9 cellular contexts compared by ENCODE assay signal in the genomic region with DNA sequence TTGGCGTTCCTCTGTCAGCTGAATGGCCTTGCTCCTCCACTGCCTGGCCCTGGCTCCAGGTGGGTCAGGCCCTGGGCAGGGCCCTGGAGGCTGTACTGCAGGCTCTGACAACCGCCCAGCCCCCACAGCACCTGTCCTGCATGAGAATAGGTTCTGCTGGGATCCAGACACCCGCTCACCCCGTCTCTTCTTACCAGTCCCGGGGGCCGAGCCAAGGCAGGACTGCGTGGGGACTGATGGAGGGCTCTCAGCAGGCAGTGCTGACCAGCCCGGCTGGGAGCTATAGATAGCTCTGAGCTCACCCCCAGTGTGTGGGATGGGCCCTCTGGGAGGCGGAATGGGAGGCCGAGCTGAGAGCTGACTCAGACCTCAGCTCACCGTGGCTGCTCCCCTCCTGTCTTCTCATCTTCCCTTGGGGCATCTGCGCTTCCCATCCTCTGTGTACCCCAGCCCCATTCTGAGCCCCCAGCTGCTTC. TPM values are rescaled to one million over a fixed set of nuclear protein-coding genes. Genes with fewer than 3 reads are reported as not detected.
DNase-seq lines count a peak whose midpoint lies in the region; ATAC-seq and TF ChIP-seq lines count a peak whose summit lies in the region.
"Had no signal": no experiment of that assay in that cellular context is flagged by ENCODE, and none has a peak within 500 bp of the region (broad histone marks: within the 10 kb centered on the region; RNA-seq: fewer than 3 reads in every experiment).

No MANE protein-coding gene starts in this region.

- no peak overlapping the region for H3K4me3 Mint-ChIP-seq in stimulated activated naive B cell treated with anti-CD40 and anti-IgM and Interleukin-4, amounts not matched to agents 10 μg/mL and 1 μg/mL and 100 μg/mL, for 72 hours
- H3K4me3 Mint-ChIP-seq in activated CD4-positive, alpha-beta T cell treated with anti-CD3 and anti-CD28 coated beads, Interleukin-2, amount 10 ng/mL, durations not matched to agents 7 days and 5 days, result no peak overlapping the region

- H3K4me1 Mint-ChIP-seq in stimulated activated naive B cell treated with anti-CD40 and anti-IgM and Interleukin-4, amounts not matched to agents 10 μg/mL and 1 μg/mL and 100 μg/mL, for 72 hours, result peaks cover 3 to 13% of the 10 kb centered on the region in 2 donors
- no peaks in the 10 kb centered on the region for H3K4me1 Mint-ChIP-seq in activated CD4-positive, alpha-beta T cell treated with anti-CD3 and anti-CD28 coated beads, Interleukin-2, amount 10 ng/mL, durations not matched to agents 7 days and 5 days
- H3K4me1 Mint-ChIP-seq: naive thymus-derived CD8-positive, alpha-beta T cell had no signal

- H3K36me3 ChIP-seq in iPS-15b (ENCODE audit: control insufficient read depth, insufficient read depth, low read length), result peaks cover 9% of the 10 kb centered on the region
- no peaks in the 10 kb centered on the region for H3K36me3 ChIP-seq in stomach smooth muscle (ENCODE audit: control insufficient read depth in 2 of 2, insufficient read depth in 2 of 2, low read length in 2 of 2)

- H3K9me3 ChIP-seq in iPS-15b (ENCODE audit: control insufficient read depth, insufficient read depth, low read length) (no peaks in the 10 kb centered on the region), stomach smooth muscle (ENCODE audit: control insufficient read depth in 2 of 2, low read length in 2 of 2) (no peaks in the 10 kb centered on the region)

- H3K4me1 ChIP-seq in iPS-15b (ENCODE audit: control insufficient read depth, insufficient read depth, low read length) (peaks cover 16% of the 10 kb centered on the region), stomach smooth muscle (ENCODE audit: control insufficient read depth, insufficient read depth, low read length) (peaks cover 7% of the 10 kb centered on the region)

- H3K36me3 Mint-ChIP-seq in stimulated activated naive B cell treated with anti-CD40 and anti-IgM and Interleukin-4, amounts not matched to agents 10 μg/mL and 1 μg/mL and 100 μg/mL, for 72 hours, result no peaks in the 10 kb centered on the region
- H3K36me3 Mint-ChIP-seq in activated CD4-positive, alpha-beta T cell treated with anti-CD3 and anti-CD28 coated beads, Interleukin-2, amount 10 ng/mL, durations not matched to agents 7 days and 5 days (ENCODE audit: low read depth), result no peaks in the 10 kb centered on the region
- H3K36me3 Mint-ChIP-seq: naive thymus-derived CD8-positive, alpha-beta T cell had no signal

- H3K27me3 ChIP-seq in iPS-15b (ENCODE audit: control insufficient read depth, insufficient read depth, low read length) (no peaks in the 10 kb centered on the region), stomach smooth muscle (ENCODE audit: control insufficient read depth in 1 of 2, insufficient read depth in 2 of 2, low read length in 2 of 2) (no peaks in the 10 kb centered on the region)

- H3K9ac ChIP-seq in iPS-15b (ENCODE audit: low read depth, low read length) (no peak overlapping the region), stomach smooth muscle (ENCODE audit: low read length in 2 of 2) (peak overlapping the region in 1 of 2 donors; percentile 2)

- H3K27ac ChIP-seq in stomach smooth muscle (ENCODE audit: low read length), result peak overlapping the region; percentile 37

- ATAC-seq in stimulated activated naive B cell treated with anti-CD40 and anti-IgM and Interleukin-4, amounts not matched to agents 10 μg/mL and 1 μg/mL and 100 μg/mL, for 72 hours (replicated peaks), result no peak
- ATAC-seq: naive thymus-derived CD8-positive, alpha-beta T cell had no signal

- POLR2A ChIA-PET in activated CD4-positive, alpha-beta T cell treated with anti-CD3 and anti-CD28 coated beads, Interleukin-2, amount 10 ng/mL, durations not matched to agents 7 days and 5 days (lab: Charles Lee), result interaction anchor here (0.6 kb wide), 1 partner anchor 148 kb away, joined by 4 read pairs; no protein-coding TSS in a partner anchor

- DNase-seq in HPDE6-E6E7 (ENCODE audit: extremely low spot score) (peak; percentile 29), astrocyte of the spinal cord (ENCODE audit: low read depth, low spot score) (peak; percentile 90), GF-D8 (lab: John Stamatoyannopoulos, UW) (no peak)
- no peak for DNase-seq in stimulated activated naive B cell treated with anti-CD40 and anti-IgM and Interleukin-4, amounts not matched to agents 10 μg/mL and 1 μg/mL and 100 μg/mL, for 72 hours
- DNase-seq in activated CD4-positive, alpha-beta T cell treated with anti-CD3 and anti-CD28 coated beads, Interleukin-2, amount 10 ng/mL, durations not matched to agents 7 days and 5 days, result no peak
- no peak for DNase-seq in stimulated activated naive CD4-positive, alpha-beta T cell treated with Interleukin-2 at 50 U/mL for 16 hours (lab: John Stamatoyannopoulos, UW)
- DNase-seq: naive thymus-derived CD8-positive, alpha-beta T cell had no signal

- H3K4me3 ChIP-seq in astrocyte of the spinal cord (ENCODE audit: low read depth, low read length), result no peak overlapping the region
- H3K4me3 ChIP-seq in iPS-15b (ENCODE audit: low read depth, low read length), result peak overlapping the region; percentile 26
- H3K4me3 ChIP-seq in stomach smooth muscle (ENCODE audit: low read length in 2 of 2), result peak overlapping the region in 1 of 2 donors; percentile 50

- TF ChIP-seq CTCF in astrocyte of the spinal cord (IDR thresholded peaks at IDR 0.05; ENCODE audit: low read depth, low read length), result no peak

- in situ Hi-C loops in astrocyte of the spinal cord (cut with HindIII; ENCODE audit: low sequenced_read_pairs), result no loop called here

- no peaks in the 10 kb centered on the region for H3K9me3 Mint-ChIP-seq in stimulated activated naive B cell treated with anti-CD40 and anti-IgM and Interleukin-4, amounts not matched to agents 10 μg/mL and 1 μg/mL and 100 μg/mL, for 72 hours
- H3K9me3 Mint-ChIP-seq in activated CD4-positive, alpha-beta T cell treated with anti-CD3 and anti-CD28 coated beads, Interleukin-2, amount 10 ng/mL, durations not matched to agents 7 days and 5 days, result no peaks in the 10 kb centered on the region
- H3K9me3 Mint-ChIP-seq: naive thymus-derived CD8-positive, alpha-beta T cell had no signal

- peaks cover 0 to 2% of the 10 kb centered on the region in 2 donors for H3K27me3 Mint-ChIP-seq in stimulated activated naive B cell treated with anti-CD40 and anti-IgM and Interleukin-4, amounts not matched to agents 10 μg/mL and 1 μg/mL and 100 μg/mL, for 72 hours
- H3K27me3 Mint-ChIP-seq in activated CD4-positive, alpha-beta T cell treated with anti-CD3 and anti-CD28 coated beads, Interleukin-2, amount 10 ng/mL, durations not matched to agents 7 days and 5 days, result no peaks in the 10 kb centered on the region

- CTCF ChIA-PET in activated CD4-positive, alpha-beta T cell treated with anti-CD3 and anti-CD28 coated beads, Interleukin-2, amount 10 ng/mL, durations not matched to agents 7 days and 5 days (lab: Charles Lee), result interaction anchor here (0.6 to 0.9 kb wide), 2 partner anchors 10 to 18 kb away, joined by 3 to 4 read pairs; no protein-coding TSS in a partner anchor

- H3K27ac Mint-ChIP-seq in stimulated activated naive B cell treated with anti-CD40 and anti-IgM and Interleukin-4, amounts not matched to agents 10 μg/mL and 1 μg/mL and 100 μg/mL, for 72 hours, result no peak overlapping the region
- no peak overlapping the region for H3K27ac Mint-ChIP-seq in activated CD4-positive, alpha-beta T cell treated with anti-CD3 and anti-CD28 coated beads, Interleukin-2, amount 10 ng/mL, durations not matched to agents 7 days and 5 days
- H3K27ac Mint-ChIP-seq: naive thymus-derived CD8-positive, alpha-beta T cell had no signal

RNA-seq across cellular contexts. Expression of gene TEAD4, which starts 39.6 kb away (rescaled TPM):
- under 1 TPM; 0.69 to 1.00 TPM for total RNA-seq in activated CD4-positive, alpha-beta T cell treated with anti-CD3 and anti-CD28 coated beads, Interleukin-2, amount 10 ng/mL, durations not matched to agents 7 days and 5 days
- total RNA-seq: naive thymus-derived CD8-positive, alpha-beta T cell had no signal

Comparison
In these comparisons a context has a peak if more than half of its experiments do, and no peak if none do; other contexts are left out.
1. DNase-seq: peak in HPDE6-E6E7 (single experiment) and astrocyte of the spinal cord (single experiment); none in GF-D8 (single experiment), stimulated activated naive B cell treated with anti-CD40 and anti-IgM and Interleukin-4, amounts not matched to agents 10 μg/mL and 1 μg/mL and 100 μg/mL, for 72 hours (single experiment), activated CD4-positive, alpha-beta T cell treated with anti-CD3 and anti-CD28 coated beads, Interleukin-2, amount 10 ng/mL, durations not matched to agents 7 days and 5 days (single experiment) and stimulated activated naive CD4-positive, alpha-beta T cell treated with Interleukin-2 at 50 U/mL for 16 hours (single experiment).